9 cellular contexts compared by ENCODE assay signal in genomic region chr5:175796536-175797499, GRCh38.
DNase-seq lines count a peak whose midpoint lies in the region; ATAC-seq and TF ChIP-seq lines count a peak whose summit lies in the region.
"Had no signal": no experiment of that assay in that cellular context is flagged by ENCODE, and none has a peak within 500 bp of the region (broad histone marks: within the 10 kb centered on the region; RNA-seq: fewer than 3 reads in every experiment).

No MANE protein-coding gene starts in this region.

- DNase-seq in NCI-H524 (lab: John Stamatoyannopoulos, UW), result peak; percentile 43 to 62
- DNase-seq in NCI-H524 treated with DMSO at 0.1 percent for 48 hours (lab: John Stamatoyannopoulos, UW), result no peak
- peak; percentile 66 for DNase-seq in activated effector memory CD4-positive, alpha-beta T cell treated with Interleukin-2 at 50 U/mL for 16 hours
- DNase-seq in fibroblast of villous mesenchyme (ENCODE audit: low read depth), result peak; percentile 88
- DNase-seq in neuronal stem cell (ENCODE audit: low spot score), result peak; percentile 95
- peak in 45 of 49 donors; percentile 6 to 82 (median 56) for DNase-seq in substantia nigra (lab: John Stamatoyannopoulos, UW)

- H2BK15ac ChIP-seq in neuronal stem cell (ENCODE audit: low read length), result no peak overlapping the region

- H3K4me1 ChIP-seq in neuronal stem cell (ENCODE audit: control insufficient read depth in 2 of 2, insufficient read depth in 1 of 2, low read depth in 1 of 2, low read length in 2 of 2), result peaks cover 11 to 13% of the 10 kb centered on the region in 2 donors

- peaks cover 0 to 20% (median 11%) of the 10 kb centered on the region in 3 experiments for H3K27me3 ChIP-seq in neuronal stem cell (ENCODE audit: control insufficient read depth in 3 of 3, insufficient read depth in 3 of 3, low read depth in 1 of 3, low read length in 3 of 3)

- H3K14ac ChIP-seq in neuronal stem cell (ENCODE audit: low read length), result no peak overlapping the region

- H3K4me3 ChIP-seq in fibroblast of villous mesenchyme (ENCODE audit: low read depth, low read length), result peak overlapping the region; percentile 36
- peak overlapping the region; percentile 36 to 74 for H3K4me3 ChIP-seq in neuronal stem cell (ENCODE audit: low read length in 2 of 2)
- H3K4me3 ChIP-seq: suprapubic skin had no signal

- no peak overlapping the region for H4K91ac ChIP-seq in neuronal stem cell (ENCODE audit: low read depth, low read length, poor library complexity)

- ATAC-seq in HG03432 (IDR thresholded peaks at IDR 0.05; ENCODE audit: unreplicated experiment), result peak; percentile 90

- no peak overlapping the region for H3K27ac ChIP-seq in neuronal stem cell (replicated peaks; ENCODE audit: low read length)
- no peak overlapping the region for H3K27ac ChIP-seq in substantia nigra (ENCODE audit: low read depth, low read length, poor library complexity, severe bottlenecking)
- H3K27ac ChIP-seq: suprapubic skin had no signal

- no peak overlapping the region for H4K8ac ChIP-seq in neuronal stem cell (ENCODE audit: low read depth, low read length)

- H3K23ac ChIP-seq in neuronal stem cell (ENCODE audit: low read depth, low read length, poor library complexity), result no peak overlapping the region

- H3K9me3 ChIP-seq in neuronal stem cell (replicated peaks in 1 of 2; ENCODE audit: control insufficient read depth in 2 of 2, insufficient read depth in 1 of 2, low read depth in 1 of 2, low read length in 2 of 2), result no peaks in the 10 kb centered on the region
- H3K9me3 ChIP-seq: suprapubic skin had no signal

- peak overlapping the region; percentile 88 for H2AFZ ChIP-seq in neuronal stem cell (ENCODE audit: low read length)

- H3K79me1 ChIP-seq in neuronal stem cell (ENCODE audit: low read depth, low read length), result no peaks in the 10 kb centered on the region

- H2BK12ac ChIP-seq in neuronal stem cell (ENCODE audit: low read length), result no peak overlapping the region

- TF ChIP-seq CTCF in fibroblast of villous mesenchyme (IDR thresholded peaks at IDR 0.05; ENCODE audit: insufficient read depth, low read depth, low read length), result no peak

- WGBS in neuronal stem cell (ENCODE audit: extremely low coverage in 2 of 2, insufficient read length in 2 of 2, insufficient replicate concordance in 1 of 2), 2 donors, result no CpG with 5 or more reads among the region's 108 CpGs

- no peak overlapping the region for H2BK120ac ChIP-seq in neuronal stem cell (ENCODE audit: low read depth, low read length)

- no peak overlapping the region for H3K4ac ChIP-seq in neuronal stem cell (ENCODE audit: low read length)

- H3K18ac ChIP-seq in neuronal stem cell (ENCODE audit: low read length), result peak overlapping the region; percentile 21

- H2AK5ac ChIP-seq in neuronal stem cell (ENCODE audit: low read depth, low read length), result no peak overlapping the region

- peak overlapping the region; percentile 91 for H3K4me2 ChIP-seq in neuronal stem cell (ENCODE audit: insufficient read depth, low read length, poor library complexity, severe bottlenecking)

- H3K36me3 ChIP-seq in neuronal stem cell (replicated peaks in 1 of 2; ENCODE audit: control insufficient read depth in 2 of 2, insufficient read depth in 2 of 2, low read length in 2 of 2), result no peaks in the 10 kb centered on the region
- H3K36me3 ChIP-seq: suprapubic skin had no signal

- H3K9ac ChIP-seq in neuronal stem cell (ENCODE audit: low read depth, low read length, poor library complexity), result peak overlapping the region; percentile 7

- H2BK5ac ChIP-seq in neuronal stem cell (ENCODE audit: low read length), result no peak overlapping the region

TF ChIP-seq in PFSK-1, 5 proteins besides CTCF, POLR2A, EP300 and RAD21:
- TF ChIP-seq FOXP2 (optimal IDR thresholded peaks at IDR 0.05; ENCODE audit: borderline replicate concordance, extremely low read depth, extremely low read length, insufficient read depth), result peak; percentile 67
- TF ChIP-seq POLR2AphosphoS5 (IDR thresholded peaks at IDR 0.05; ENCODE audit: low read depth, low read length), result no peak
- TF ChIP-seq TAF1 (IDR thresholded peaks at IDR 0.05; ENCODE audit: borderline replicate concordance, insufficient read depth, low read length), result no peak
- peak; percentile 95 to 97 for TF ChIP-seq REST (IDR thresholded peaks at IDR 0.05; ENCODE audit: insufficient read depth in 1 of 2, low read depth in 2 of 2, low read length in 2 of 2)
- peak; percentile 69; the same call in 1 of the 2 replicates for TF ChIP-seq SIN3A (IDR thresholded peaks at IDR 0.05; ENCODE audit: borderline replicate concordance, insufficient read depth, low read length)
